Comparison of ENCODE assay signal across 8 cellular contexts in genomic region chr19:42242071-42242511, GRCh38. TPM values are rescaled to one million over a fixed set of nuclear protein-coding genes. Genes with fewer than 3 reads are reported as not detected.
DNase-seq lines count a peak whose midpoint lies in the region; ATAC-seq and TF ChIP-seq lines count a peak whose summit lies in the region.

No MANE protein-coding gene starts in this region.

- peak overlapping the region; percentile 73 for H3K27ac ChIP-seq in CD4-positive, alpha-beta T cell (ENCODE audit: low read depth, low read length)

- no peaks in the 10 kb centered on the region for H3K9me3 Mint-ChIP-seq in CD4-positive, alpha-beta T cell
- no peaks in the 10 kb centered on the region for H3K9me3 Mint-ChIP-seq in activated CD4-positive, alpha-beta T cell treated with anti-CD3 and anti-CD28 coated beads, Interleukin-2, amount 10 ng/mL, durations not matched to agents 7 days and 5 days
- peaks cover 10% of the 10 kb centered on the region for H3K9me3 Mint-ChIP-seq in glutamatergic neuron (ENCODE audit: unreplicated experiment)

- intact Hi-C loops in CD4-positive, alpha-beta T cell (cut with DNase I, micrococcal nuclease), result loop anchor here (1.0 to 2.0 kb wide), 2 partner anchors 22 to 83 kb away; partner anchors contain the start of genes ZNF526 (in 2 of the 2) and MEGF8 (in 1 of the 2)

- H3K27ac Mint-ChIP-seq in CD4-positive, alpha-beta T cell, result peak overlapping the region; percentile 82
- H3K27ac Mint-ChIP-seq in activated CD4-positive, alpha-beta T cell treated with anti-CD3 and anti-CD28 coated beads, Interleukin-2, amount 10 ng/mL, durations not matched to agents 7 days and 5 days, result peak overlapping the region; percentile 86
- H3K27ac Mint-ChIP-seq in glutamatergic neuron (ENCODE audit: unreplicated experiment), result peak overlapping the region; percentile 79

- H3K4me1 Mint-ChIP-seq in CD4-positive, alpha-beta T cell (ENCODE audit: low read depth), result peaks cover 52% of the 10 kb centered on the region
- peaks cover 49% of the 10 kb centered on the region for H3K4me1 Mint-ChIP-seq in activated CD4-positive, alpha-beta T cell treated with anti-CD3 and anti-CD28 coated beads, Interleukin-2, amount 10 ng/mL, durations not matched to agents 7 days and 5 days
- H3K4me1 Mint-ChIP-seq in glutamatergic neuron (ENCODE audit: low read depth, unreplicated experiment), result peaks cover 11% of the 10 kb centered on the region

- no peaks in the 10 kb centered on the region for H3K27me3 ChIP-seq in CD4-positive, alpha-beta T cell (ENCODE audit: control insufficient read depth, insufficient read depth, low read length)
- H3K27me3 ChIP-seq in H7 (ENCODE audit: control insufficient read depth, insufficient read depth, low read length), result no peaks in the 10 kb centered on the region

- in situ Hi-C loops in GM13977 (cut with MboI; ENCODE audit: low pct_unique_long_range_greater_than_20kb, low sequenced_read_pairs, unreplicated experiment), result no loop called here

- ATAC-seq in CD4-positive, alpha-beta T cell (ENCODE audit: poor library complexity), result no peak

- H3K9me3 ChIP-seq in CD4-positive, alpha-beta T cell (ENCODE audit: control insufficient read depth, low read length), result no peaks in the 10 kb centered on the region

- CTCF ChIA-PET in CD4-positive, alpha-beta T cell (lab: Charles Lee), result interaction anchor here (0.6 to 3.0 kb wide), 7 partner anchors 13 to 65 kb away, joined by 3 to 15 read pairs (median 7); partner anchors contain the start of genes DEDD2 and ZNF526
- CTCF ChIA-PET in activated CD4-positive, alpha-beta T cell treated with anti-CD3 and anti-CD28 coated beads, Interleukin-2, amount 10 ng/mL, durations not matched to agents 7 days and 5 days (lab: Charles Lee), result interaction anchor here (0.5 to 3.8 kb wide), 12 partner anchors 8 to 133 kb away, joined by 3 to 36 read pairs (median 6); partner anchors contain the start of genes CIC and POU2F2

- peaks cover 22% of the 10 kb centered on the region for H3K36me3 Mint-ChIP-seq in CD4-positive, alpha-beta T cell (ENCODE audit: low read depth)
- peaks cover 16% of the 10 kb centered on the region for H3K36me3 Mint-ChIP-seq in activated CD4-positive, alpha-beta T cell treated with anti-CD3 and anti-CD28 coated beads, Interleukin-2, amount 10 ng/mL, durations not matched to agents 7 days and 5 days (ENCODE audit: low read depth)
- no peaks in the 10 kb centered on the region for H3K36me3 Mint-ChIP-seq in glutamatergic neuron (ENCODE audit: unreplicated experiment)

- POLR2A ChIA-PET in CD4-positive, alpha-beta T cell (lab: Charles Lee), result interaction anchor here (0.7 to 4.2 kb wide), 25 partner anchors 9 to 803 kb away, joined by 3 to 59 read pairs (median 3); partner anchors contain the start of genes CIC, DEDD2, DMAC2 and ERF
- POLR2A ChIA-PET in activated CD4-positive, alpha-beta T cell treated with anti-CD3 and anti-CD28 coated beads, Interleukin-2, amount 10 ng/mL, durations not matched to agents 7 days and 5 days (lab: Charles Lee), result interaction anchor here (1.6 kb wide), 1 partner anchor 42 kb away, joined by 4 read pairs; no protein-coding TSS in a partner anchor

- peak in 3 of 10 experiments; percentile 20 to 39 (median 29) for DNase-seq in CD4-positive, alpha-beta T cell
- DNase-seq in H7 (peak; percentile 73), glutamatergic neuron (no peak), skeletal muscle cell (ENCODE audit: low read depth) (no peak), HT-29 (ENCODE audit: low spot score) (no peak), mucosa of gallbladder (ENCODE audit: low spot score) (no peak), GM13977 (ENCODE audit: low spot score) (no peak)
- peak; percentile 27 for DNase-seq in activated CD4-positive, alpha-beta T cell treated with anti-CD3 and anti-CD28 coated beads, Interleukin-2, amount 10 ng/mL, durations not matched to agents 7 days and 5 days

- H3K4me3 ChIP-seq in H7 (ENCODE audit: insufficient read depth, low read depth, low read length), result peak overlapping the region; percentile 63
- H3K4me3 ChIP-seq in skeletal muscle cell (ENCODE audit: low read depth, low read length), result peak overlapping the region; percentile 69

- TF ChIP-seq CTCF in CD4-positive, alpha-beta T cell (IDR thresholded peaks at IDR 0.05), result no peak
- TF ChIP-seq CTCF in glutamatergic neuron (IDR thresholded peaks at IDR 0.05; ENCODE audit: partially characterized antibody, unreplicated experiment), result no peak
- no peak for TF ChIP-seq CTCF in GM13977 (IDR thresholded peaks at IDR 0.05; ENCODE audit: extremely low read depth, insufficient read depth, missing control alignments)

- peaks cover 2% of the 10 kb centered on the region for H3K36me3 ChIP-seq in H7 (replicated peaks; ENCODE audit: control insufficient read depth, insufficient read depth, low read length)

- H3K27me3 Mint-ChIP-seq in CD4-positive, alpha-beta T cell, result no peaks in the 10 kb centered on the region
- no peaks in the 10 kb centered on the region for H3K27me3 Mint-ChIP-seq in activated CD4-positive, alpha-beta T cell treated with anti-CD3 and anti-CD28 coated beads, Interleukin-2, amount 10 ng/mL, durations not matched to agents 7 days and 5 days
- peaks cover 11% of the 10 kb centered on the region for H3K27me3 Mint-ChIP-seq in glutamatergic neuron (ENCODE audit: unreplicated experiment)

- peak overlapping the region; percentile 87 for H3K4me3 Mint-ChIP-seq in CD4-positive, alpha-beta T cell
- H3K4me3 Mint-ChIP-seq in activated CD4-positive, alpha-beta T cell treated with anti-CD3 and anti-CD28 coated beads, Interleukin-2, amount 10 ng/mL, durations not matched to agents 7 days and 5 days, result peak overlapping the region; percentile 91
- H3K4me3 Mint-ChIP-seq in glutamatergic neuron (ENCODE audit: unreplicated experiment), result peak overlapping the region; percentile 93

RNA-seq across cellular contexts. Expression of gene GSK3A, which starts 0.3 kb away (rescaled TPM):
- 10 to 100 TPM; 13.6 to 13.9 TPM for total RNA-seq in CD4-positive, alpha-beta T cell
- 29.1 and 40.4 TPM in 2 replicates for total RNA-seq in H7 (2014; rRNA removed; shearing (Covaris generic))
- total RNA-seq in activated CD4-positive, alpha-beta T cell treated with anti-CD3 and anti-CD28 coated beads, Interleukin-2, amount 10 ng/mL, durations not matched to agents 7 days and 5 days, result 10 to 100 TPM; 42.7 to 53.4 TPM
- total RNA-seq in glutamatergic neuron (ENCODE audit: unreplicated experiment) (83.2 TPM), mucosa of gallbladder (49.8 TPM)
- total RNA-seq in HT-29 (2014; rRNA removed; shearing (Covaris generic)), result 41.4 and 43.8 TPM in 2 replicates

RNA-seq across cellular contexts. Expression of gene ERF, which starts 12.8 kb away (rescaled TPM):
- total RNA-seq in CD4-positive, alpha-beta T cell, result 100 to 1,000 TPM; 105 to 113 TPM
- total RNA-seq in H7 (2014; rRNA removed; shearing (Covaris generic)), result 73.0 and 106 TPM in 2 replicates
- total RNA-seq in activated CD4-positive, alpha-beta T cell treated with anti-CD3 and anti-CD28 coated beads, Interleukin-2, amount 10 ng/mL, durations not matched to agents 7 days and 5 days, result 10 to 100 TPM; 56.5 to 57.9 TPM
- 28.0 TPM for total RNA-seq in glutamatergic neuron (ENCODE audit: unreplicated experiment)
- total RNA-seq in HT-29 (2014; rRNA removed; shearing (Covaris generic)), result 157 and 160 TPM in 2 replicates
- 68.3 TPM for total RNA-seq in mucosa of gallbladder

RNA-seq across cellular contexts. Expression of gene ZNF526, which starts 22.0 kb away (rescaled TPM):
- 1 to 10 TPM; 5.0 to 6.2 TPM for total RNA-seq in CD4-positive, alpha-beta T cell
- total RNA-seq in H7 (2014; rRNA removed; shearing (Covaris generic)), result 14.6 and 16.1 TPM in 2 replicates
- 10 to 100 TPM; 18.0 to 18.5 TPM for total RNA-seq in activated CD4-positive, alpha-beta T cell treated with anti-CD3 and anti-CD28 coated beads, Interleukin-2, amount 10 ng/mL, durations not matched to agents 7 days and 5 days
- total RNA-seq in glutamatergic neuron (ENCODE audit: unreplicated experiment) (12.0 TPM), mucosa of gallbladder (12.1 TPM)
- 15.3 and 15.9 TPM in 2 replicates for total RNA-seq in HT-29 (2014; rRNA removed; shearing (Covaris generic))

RNA-seq across cellular contexts. Expression of gene DEDD2, which starts 24.6 kb away (rescaled TPM):
- total RNA-seq in CD4-positive, alpha-beta T cell, result 100 to 1,000 TPM in 1 of 2 experiments, 10 to 100 TPM in 1; 96.5 to 103 TPM
- total RNA-seq in H7 (2014; rRNA removed; shearing (Covaris generic)), result 58.0 and 63.6 TPM in 2 replicates
- 10 to 100 TPM; 37.2 to 42.4 TPM for total RNA-seq in activated CD4-positive, alpha-beta T cell treated with anti-CD3 and anti-CD28 coated beads, Interleukin-2, amount 10 ng/mL, durations not matched to agents 7 days and 5 days
- total RNA-seq in glutamatergic neuron (ENCODE audit: unreplicated experiment) (30.7 TPM), mucosa of gallbladder (35.0 TPM)
- total RNA-seq in HT-29 (2014; rRNA removed; shearing (Covaris generic)), result 121 and 124 TPM in 2 replicates

RNA-seq across cellular contexts. Expression of gene CIC, which starts 27.0 kb away (rescaled TPM):
- 100 to 1,000 TPM; 114 to 119 TPM for total RNA-seq in CD4-positive, alpha-beta T cell
- total RNA-seq in H7 (2014; rRNA removed; shearing (Covaris generic)), result 16.1 and 20.1 TPM in 2 replicates
- 10 to 100 TPM; 69.3 to 81.0 TPM for total RNA-seq in activated CD4-positive, alpha-beta T cell treated with anti-CD3 and anti-CD28 coated beads, Interleukin-2, amount 10 ng/mL, durations not matched to agents 7 days and 5 days
- 150 TPM for total RNA-seq in glutamatergic neuron (ENCODE audit: unreplicated experiment)
- total RNA-seq in HT-29 (2014; rRNA removed; shearing (Covaris generic)), result 42.1 and 55.5 TPM in 2 replicates
- total RNA-seq in mucosa of gallbladder, result 93.4 TPM

Comparison
In these comparisons a context has a peak if more than half of its experiments do, and no peak if none do; other contexts are left out.
1. DNase-seq: peak in H7 (single experiment) and activated CD4-positive, alpha-beta T cell treated with anti-CD3 and anti-CD28 coated beads, Interleukin-2, amount 10 ng/mL, durations not matched to agents 7 days and 5 days (single experiment); none in glutamatergic neuron (single experiment), skeletal muscle cell (single experiment), HT-29 (single experiment), mucosa of gallbladder (single experiment) and GM13977 (single experiment).
2. Peak in every context shown above with its lines, with median percentiles within 50 percentile points of each other: H3K27ac Mint-ChIP-seq and H3K4me3 Mint-ChIP-seq.